7 cellular contexts compared by ENCODE assay signal in genomic region chr14:77588411-77589025, GRCh38. TPM values are rescaled to one million over a fixed set of nuclear protein-coding genes. Genes with fewer than 3 reads are reported as not detected.
A peak's percentile ranks its signal among the peaks of the same experiment; 100 is the strongest.
DNase-seq lines count a peak whose midpoint lies in the region; ATAC-seq, FAIRE-seq and TF ChIP-seq lines count a peak whose summit lies in the region.
"Not testable (repeated sequence)": the region's sequence is repeated elsewhere in the genome, so short reads cannot be mapped to it uniquely, and the experiment has no call there.

No MANE protein-coding gene starts in this region.

- peaks cover 75% of the 10 kb centered on the region for H3K4me1 Mint-ChIP-seq in activated B cell treated with CpG ODN at 0.5 μM for 24 hours

- in situ Hi-C loops in GM12878 (cut with MboI), result not testable (repeated sequence)

- not testable (repeated sequence) for H3K36me3 ChIP-seq in GM12878 (ENCODE audit: control insufficient read depth in 2 of 2, insufficient read depth in 2 of 2, low read length in 1 of 2); left lung; spleen

- not testable (repeated sequence) for H4K20me1 ChIP-seq in GM12878 (ENCODE audit: control insufficient read depth, insufficient read depth)

- CTCF ChIA-PET in activated B cell treated with CpG ODN at 0.5 μM for 24 hours (lab: Charles Lee), result not testable (repeated sequence)
- CTCF ChIA-PET in GM12878 (lab: Yijun Ruan, JAX), result interaction anchor here (1.0 to 1.2 kb wide), 2 partner anchors 19 to 129 kb away, joined by 4 read pairs; no protein-coding TSS in a partner anchor

- TF ChIP-seq RAD21 in GM12878 (IDR thresholded peaks at IDR 0.05; ENCODE audit: insufficient read depth, low read depth, low read length), result not testable (repeated sequence)

- not testable (repeated sequence) for H3K4me3 ChIP-seq in GM12865 (ENCODE audit: low read depth, low read length); GM12878; left lung; spleen

- TF ChIP-seq POLR2A in GM12878 (IDR thresholded peaks at IDR 0.05; ENCODE audit: low read depth, low read length); spleen (IDR thresholded peaks at IDR 0.05): not testable (repeated sequence)

- FAIRE-seq in GM12878 (lab: Jason Lieb, UNC), result not testable (repeated sequence)

- H3K9ac ChIP-seq in GM12878 (ENCODE audit: control insufficient read depth, insufficient read depth, low read length), result not testable (repeated sequence)

- POLR2A ChIA-PET in activated B cell treated with CpG ODN at 0.5 μM for 24 hours (lab: Charles Lee), result interaction anchor here (0.8 to 1.5 kb wide), 3 partner anchors 8 to 120 kb away, joined by 3 read pairs; no protein-coding TSS in a partner anchor
- POLR2A ChIA-PET in GM12878 (lab: Charles Lee), result not testable (repeated sequence)

- H3K79me2 ChIP-seq in GM12878 (ENCODE audit: control insufficient read depth, insufficient read depth, low read length), result peaks cover 18% of the 10 kb centered on the region

- H3K27me3 ChIP-seq in GM12878 (replicated peaks in 1 of 2; ENCODE audit: control insufficient read depth in 2 of 2, insufficient read depth in 2 of 2, low read length in 1 of 2); left lung; spleen (replicated peaks in 1 of 7): not testable (repeated sequence)

- DNase-seq in GM12865 (ENCODE audit: low read depth), result peak; percentile 71
- not testable (repeated sequence) for DNase-seq in activated B cell treated with CpG ODN at 0.5 μM for 24 hours; GM12878 (ENCODE audit: low read depth, low spot score); left lung; spleen

- TF ChIP-seq CTCF in GM12865 (IDR thresholded peaks at IDR 0.05; ENCODE audit: insufficient read depth, low read depth, low read length, missing control alignments); activated B cell treated with CpG ODN at 0.5 μM for 24 hours (IDR thresholded peaks at IDR 0.05); GM12878 (IDR thresholded peaks at IDR 0.05 in 2 of 3, conservative IDR thresholded peaks at IDR 0.05 in 1 of 3; ENCODE audit: control insufficient read depth in 2 of 3, extremely low read depth in 1 of 3, insufficient read depth in 1 of 3, low read depth in 3 of 3, low read length in 3 of 3); left lung (IDR thresholded peaks at IDR 0.05); spleen (IDR thresholded peaks at IDR 0.05 in 8 of 11, conservative IDR thresholded peaks at IDR 0.05 in 3 of 11): not testable (repeated sequence)

- TF ChIP-seq EP300 in GM12878 (IDR thresholded peaks at IDR 0.05; ENCODE audit: borderline replicate concordance in 1 of 2, control insufficient read depth in 1 of 2, low read depth in 2 of 2, low read length in 2 of 2), result not testable (repeated sequence)

- not testable (repeated sequence) for BruUV-seq in GM12878 (replicated peaks; lab: Mats Ljungman, UMichigan)

- not testable (repeated sequence) for H3K27me3 Mint-ChIP-seq in activated B cell treated with CpG ODN at 0.5 μM for 24 hours

- peaks cover 11% of the 10 kb centered on the region for H3K36me3 Mint-ChIP-seq in activated B cell treated with CpG ODN at 0.5 μM for 24 hours (ENCODE audit: low read depth)

- H3K27ac ChIP-seq in GM12878 (ENCODE audit: control insufficient read depth, insufficient read depth) (peak overlapping the region; percentile 20), left lung (peak overlapping the region; percentile 13 to 74), spleen (peak overlapping the region; percentile 48 to 88 (median 78))

- SMC1A ChIA-PET in GM12878 (lab: Charles Lee; ENCODE audit: uncharacterized antibody, unreplicated experiment), result interaction anchor here (1.4 to 1.5 kb wide), 2 partner anchors 10 to 35 kb away, joined by 3 to 4 read pairs; no protein-coding TSS in a partner anchor

- ATAC-seq in GM19438 (IDR thresholded peaks at IDR 0.05; ENCODE audit: low read depth, unreplicated experiment), result peak; percentile 55
- ATAC-seq in HG02943 (IDR thresholded peaks at IDR 0.05; ENCODE audit: low read depth, unreplicated experiment), result peak; percentile 75
- ATAC-seq in activated B cell treated with CpG ODN at 0.5 μM for 24 hours (ENCODE audit: low read depth), result peak; percentile 63
- peak; percentile 78 for ATAC-seq in GM12878
- ATAC-seq in left lung, result not testable (repeated sequence)

- H3K4me1 ChIP-seq in GM12878 (ENCODE audit: control insufficient read depth, insufficient read depth, low read length), result peaks cover 32% of the 10 kb centered on the region
- H3K4me1 ChIP-seq in left lung, result peaks cover 0 to 69% of the 10 kb centered on the region in 2 donors
- peaks cover 44 to 99% (median 88%) of the 10 kb centered on the region in 6 donors for H3K4me1 ChIP-seq in spleen

- H3K9me3 Mint-ChIP-seq in activated B cell treated with CpG ODN at 0.5 μM for 24 hours, result not testable (repeated sequence)

- 72% methylated on average over 10 of the region's 11 CpGs for WGBS in GM12878 (ENCODE audit: insufficient coverage, insufficient replicate concordance, low lambda C conversion rate, missing lambda C conversion rate)
- 66 to 73% (median 68%) methylated on average over 11 of the region's 11 CpGs for WGBS in spleen, 5 donors

- intact Hi-C loops in activated B cell treated with CpG ODN at 0.5 μM for 24 hours (cut with micrococcal nuclease); GM12878 (cut with micrococcal nuclease; ENCODE audit: unreplicated experiment); left lung (cut with DNase I); spleen (cut with DNase I; ENCODE audit: low total_unique reads): not testable (repeated sequence)

- H3K4me2 ChIP-seq in GM12878 (ENCODE audit: control insufficient read depth, insufficient read depth), result peak overlapping the region; percentile 50; the same call in 1 of the 2 replicates

- RAD21 ChIA-PET in GM12878 (lab: Charles Lee; ENCODE audit: unreplicated experiment), result interaction anchor here (0.7 to 1.5 kb wide), 2 partner anchors 10 to 202 kb away, joined by 3 read pairs; no protein-coding TSS in a partner anchor

- H2AFZ ChIP-seq in GM12878 (ENCODE audit: control insufficient read depth, low read depth, low read length), result not testable (repeated sequence)

- H3K27ac Mint-ChIP-seq in activated B cell treated with CpG ODN at 0.5 μM for 24 hours, result peak overlapping the region; percentile 79

- H3K9me3 ChIP-seq in GM12878 (replicated peaks; ENCODE audit: control insufficient read depth, insufficient read depth, low read length); left lung; spleen: not testable (repeated sequence)

- H3K4me3 Mint-ChIP-seq in activated B cell treated with CpG ODN at 0.5 μM for 24 hours, result peak overlapping the region; percentile 24

TF ChIP-seq in GM12878, 131 proteins besides CTCF, POLR2A, EP300 and RAD21:
- TF ChIP-seq PAX5 (IDR thresholded peaks at IDR 0.05; ENCODE audit: borderline replicate concordance, low read depth, low read length), result peak; percentile 39; the same call in 1 of the 2 replicates

RNA-seq across cellular contexts. Expression of gene SPTLC2, which starts 27.9 kb away (rescaled TPM):
- total RNA-seq in activated B cell treated with CpG ODN at 0.5 μM for 24 hours, result 34.1 and 43.8 TPM in 2 replicates
- 55.2 and 61.5 TPM in 2 replicates for total RNA-seq in GM12878 (2013; cell fraction: nucleolus; rRNA removed)
- 17.6 and 21.7 TPM in 2 replicates for total RNA-seq in GM12878 (2014; rRNA removed)
- total RNA-seq in GM12878 (2014; rRNA removed; fragmentation: Illumina TruSeq; extraction: Trizol), result 25.2 and 25.3 TPM in 2 replicates
- 32.5 and 35.1 TPM in 2 replicates for total RNA-seq in GM12878 (2021)
- polyA plus RNA-seq in GM12878 (2011; ENCODE audit: low read depth), result 9.4 TPM
- polyA plus RNA-seq in GM12878 (2011; rRNA removed), result 25.2 and 32.5 TPM in 2 replicates
- 10.5 and 13.0 TPM in 2 replicates for polyA plus RNA-seq in GM12878 (2011; cell fraction: cytosol; rRNA removed)
- polyA plus RNA-seq in GM12878 (2011; cell fraction: nucleus; rRNA removed), result 8.0 and 8.3 TPM in 2 replicates
- 8.6 and 9.5 TPM in 2 replicates for polyA plus RNA-seq in GM12878 (2012)
- polyA plus RNA-seq in GM12878 (2014; fragmentation: Illumina TruSeq; extraction: Trizol), result 18.8 and 25.0 TPM in 2 replicates
- polyA plus RNA-seq in GM12878 (2014; fragmentation: Nextera tagmentation; extraction: Ambion mirVana), result 1 to 10 TPM; 6.9 to 7.3 TPM
- polyA plus RNA-seq in GM12878 (2014; rRNA removed), result 11.3 and 14.1 TPM in 2 replicates
- polyA plus RNA-seq in GM12878 (2016; fragmentation: Nextera tagmentation; extraction: Ambion mirVana), result 10 to 100 TPM; 20.7 to 26.2 TPM
- 19.3 and 33.5 TPM in 2 replicates for polyA minus RNA-seq in GM12878 (2011; rRNA and poly(A)+ RNA removed)
- 6.0 and 9.6 TPM in 2 replicates for polyA minus RNA-seq in GM12878 (2011; cell fraction: cytosol; rRNA and poly(A)+ RNA removed)
- polyA minus RNA-seq in GM12878 (2011; cell fraction: nucleus; rRNA and poly(A)+ RNA removed), result 4.0 and 9.5 TPM in 2 replicates
- total RNA-seq in left lung, result 10 to 100 TPM; 40.7 to 44.0 TPM
- total RNA-seq in spleen, result 100 to 1,000 TPM in 1 of 7 donors, 10 to 100 TPM in 6; 62.0 to 103 (median 79.7) TPM
- polyA plus RNA-seq in spleen, result 10 to 100 TPM in 1 of 3 donors, 1 to 10 TPM in 2; 7.0 to 10.9 (median 7.3) TPM

Comparison
In these comparisons a context has a peak if more than half of its experiments do, and no peak if none do; other contexts are left out.
1. H3K27ac ChIP-seq: peak in every context shown above with its lines; median percentile 78 in spleen; 44 in left lung; 20 in GM12878.